ENCODE assay signal across 21 cellular contexts in the genomic region with DNA sequence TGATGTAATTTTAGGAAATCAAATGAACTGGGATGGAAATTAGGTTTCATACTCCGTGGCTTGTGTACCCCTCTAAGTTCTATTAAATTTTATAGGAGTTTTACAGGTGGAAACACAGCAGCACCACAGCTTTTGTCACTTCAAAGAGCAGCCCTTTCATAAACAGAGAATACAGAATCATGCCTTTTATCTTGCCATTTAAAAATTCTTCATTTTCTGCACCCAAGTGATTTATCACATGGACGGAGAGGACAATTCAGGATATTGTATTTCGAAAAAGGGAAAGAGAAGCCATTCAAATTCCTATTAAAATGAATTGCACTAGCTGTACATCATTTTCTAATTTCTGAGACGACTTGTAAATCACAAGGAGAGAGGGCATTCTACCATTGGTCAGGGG.
"Had no signal": no experiment of that assay in that cellular context is flagged by ENCODE, and none has a peak within 500 bp of the region (broad histone marks: within the 10 kb centered on the region; RNA-seq: fewer than 3 reads in every experiment).

No MANE protein-coding gene starts in this region.

- H3K27ac ChIP-seq: body of pancreas, epithelial cell of prostate, prostate gland, right lobe of liver had no signal

- H3K27me3 ChIP-seq: body of pancreas, dorsolateral prefrontal cortex, right lobe of liver, stomach, tibial nerve had no signal

- H3K4me3 ChIP-seq: body of pancreas, dorsolateral prefrontal cortex, prostate gland, right lobe of liver, smooth muscle cell, stomach, tibial nerve had no signal

- H3K36me3 ChIP-seq: prostate gland, right lobe of liver, stomach, tibial nerve had no signal

- DNase-seq: activated B cell treated with CpG ODN at 0.5 μM for 24 hours; activated CD4-positive, alpha-beta memory T cell treated with anti-CD3 and anti-CD28 coated beads for 36 hours; activated CD4-positive, alpha-beta T cell treated with anti-CD3 and anti-CD28 coated beads for 4 hours; activated CD8-positive, alpha-beta memory T cell treated with anti-CD3 and anti-CD28 coated beads, Interleukin-2, amount 10 ng/mL, durations not matched to agents 7 days and 5 days; amygdala; body of pancreas; central memory CD4-positive, alpha-beta T cell; dorsolateral prefrontal cortex; foreskin fibroblast; hypothalamus; mammary epithelial cell; midbrain; right lobe of liver; stimulated activated CD4-positive, alpha-beta T cell treated with anti-CD3 and anti-CD28 coated beads, Interleukin-4, amount 100 ng/mL, for 1 hour; stomach had no signal

- H3K4me1 ChIP-seq: prostate gland had no signal

- ATAC-seq: activated CD8-positive, alpha-beta memory T cell treated with anti-CD3 and anti-CD28 coated beads, Interleukin-2, amount 10 ng/mL, durations not matched to agents 7 days and 5 days; body of pancreas; left lobe of liver; right lobe of liver; stimulated activated effector memory CD8-positive, alpha-beta T cell treated with anti-CD3 and anti-CD28 coated beads, Interleukin-12 subunit alpha, Interleukin-12 subunit beta, amount 100 ng/mL, for 72 hours had no signal

- H3K9me3 ChIP-seq: body of pancreas, prostate gland, right lobe of liver, stomach, tibial nerve had no signal
